Comparison of ENCODE assay signal across 8 cellular contexts in the genomic region with DNA sequence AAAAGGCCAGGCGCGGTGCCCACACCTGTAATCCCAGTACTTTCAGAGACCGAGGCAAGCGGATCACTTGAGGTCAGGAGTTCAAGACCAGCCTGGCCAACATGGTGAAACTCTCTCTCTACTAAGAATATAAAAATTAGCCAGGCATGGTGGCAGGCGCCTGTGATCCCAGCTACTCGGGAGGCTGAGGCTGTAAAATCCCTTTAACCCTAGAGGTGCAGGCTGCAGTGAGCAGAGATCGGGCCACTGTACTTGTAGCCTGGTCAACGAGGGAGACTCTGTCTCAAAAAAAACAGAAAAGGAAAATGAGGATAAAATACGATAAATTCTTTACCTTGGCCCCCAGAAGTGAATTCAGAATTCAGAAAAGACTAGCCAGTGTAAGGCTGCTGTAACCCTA. TPM values are rescaled to one million over a fixed set of nuclear protein-coding genes. Genes with fewer than 3 reads are reported as not detected.
DNase-seq lines count a peak whose midpoint lies in the region; ATAC-seq, FAIRE-seq and TF ChIP-seq lines count a peak whose summit lies in the region.

No MANE protein-coding gene starts in this region.

- no peaks in the 10 kb centered on the region for H3K9me3 Mint-ChIP-seq in stimulated activated naive CD8-positive, alpha-beta T cell treated with anti-CD3 and anti-CD28 coated beads, Interleukin-15, Interleukin-2, amounts not matched to agents 100 ng/mL and 50 ng/mL, for 24 hours

- no peak for FAIRE-seq in H54 (lab: Jason Lieb, UNC)

- H3K4me3 ChIP-seq in brain microvascular endothelial cell (ENCODE audit: low read depth, low read length): peak overlapping the region; percentile 77
- peak overlapping the region; percentile 88 for H3K4me3 ChIP-seq in mucosa of rectum (ENCODE audit: low read length in 2 of 2)
- H3K4me3 ChIP-seq in aorta (ENCODE audit: low read length in 2 of 2): peak overlapping the region; percentile 87 to 91

- H3K27me3 ChIP-seq in brain microvascular endothelial cell (replicated peaks) (no peaks in the 10 kb centered on the region), mucosa of rectum (ENCODE audit: control insufficient read depth in 2 of 2, insufficient read depth in 2 of 2, low read length in 2 of 2) (no peaks in the 10 kb centered on the region), aorta (ENCODE audit: control insufficient read depth in 1 of 2, insufficient read depth in 2 of 2, low read length in 1 of 2) (no peaks in the 10 kb centered on the region)

- H3K9ac ChIP-seq in mucosa of rectum (ENCODE audit: low read depth in 1 of 2, low read length in 2 of 2): peak overlapping the region; percentile 43 to 91

- peaks cover 21% of the 10 kb centered on the region for H3K4me1 Mint-ChIP-seq in stimulated activated naive CD8-positive, alpha-beta T cell treated with anti-CD3 and anti-CD28 coated beads, Interleukin-15, Interleukin-2, amounts not matched to agents 100 ng/mL and 50 ng/mL, for 24 hours (ENCODE audit: low read depth)

- TF ChIP-seq POLR2A in H54 (IDR thresholded peaks at IDR 0.05; ENCODE audit: low read depth, low read length): no peak

- 60 to 61% methylated on average over 9 of the region's 9 CpGs for WGBS in aorta, 2 donors

- H3K27ac ChIP-seq in brain microvascular endothelial cell: no peak overlapping the region
- no peak overlapping the region for H3K27ac ChIP-seq in mucosa of rectum (ENCODE audit: low read depth in 2 of 2, low read length in 2 of 2)
- H3K27ac ChIP-seq in aorta (ENCODE audit: low read depth in 1 of 2, low read length in 2 of 2): no peak overlapping the region

- DNase-seq in stimulated activated naive CD8-positive, alpha-beta T cell treated with anti-CD3 and anti-CD28 coated beads, Interleukin-15, Interleukin-2, amounts not matched to agents 100 U/mL and 50 U/mL, for 24 hours: no peak
- no peak for DNase-seq in brain microvascular endothelial cell
- no peak for DNase-seq in aorta
- DNase-seq in NCI-H226: no peak
- DNase-seq in H54 (ENCODE audit: insufficient read length, low spot score): no peak
- DNase-seq in activated CD4-positive, CD25-positive, alpha-beta regulatory T cell (lab: John Stamatoyannopoulos, UW): no peak

- H3K27me3 Mint-ChIP-seq in stimulated activated naive CD8-positive, alpha-beta T cell treated with anti-CD3 and anti-CD28 coated beads, Interleukin-15, Interleukin-2, amounts not matched to agents 100 ng/mL and 50 ng/mL, for 24 hours: no peaks in the 10 kb centered on the region

- H3K36me3 Mint-ChIP-seq in stimulated activated naive CD8-positive, alpha-beta T cell treated with anti-CD3 and anti-CD28 coated beads, Interleukin-15, Interleukin-2, amounts not matched to agents 100 ng/mL and 50 ng/mL, for 24 hours (ENCODE audit: low read depth): peaks cover 5% of the 10 kb centered on the region

- peak overlapping the region; percentile 87 for H3K27ac Mint-ChIP-seq in stimulated activated naive CD8-positive, alpha-beta T cell treated with anti-CD3 and anti-CD28 coated beads, Interleukin-15, Interleukin-2, amounts not matched to agents 100 ng/mL and 50 ng/mL, for 24 hours

- intact Hi-C loops in aorta (cut with DNase I): no loop called here

- H3K9me3 ChIP-seq in mucosa of rectum (ENCODE audit: control insufficient read depth in 2 of 2, low read length in 2 of 2) (no peaks in the 10 kb centered on the region), aorta (ENCODE audit: control insufficient read depth, low read length) (no peaks in the 10 kb centered on the region)

- no peak for ATAC-seq in stimulated activated naive CD8-positive, alpha-beta T cell treated with anti-CD3 and anti-CD28 coated beads, Interleukin-15, Interleukin-2, amounts not matched to agents 100 U/mL and 50 U/mL, for 24 hours
- no peak for ATAC-seq in aorta (ENCODE audit: low FRiP score)

- peaks cover 4 to 12% of the 10 kb centered on the region in 2 donors for H3K4me1 ChIP-seq in mucosa of rectum (ENCODE audit: control insufficient read depth in 2 of 2, insufficient read depth in 2 of 2, low read length in 2 of 2)
- no peaks in the 10 kb centered on the region for H3K4me1 ChIP-seq in aorta (ENCODE audit: control insufficient read depth in 1 of 2, insufficient read depth in 2 of 2, low read length in 2 of 2)

- in situ Hi-C loops in brain microvascular endothelial cell (cut with HindIII; ENCODE audit: low pct_ligation_motif_present, low sequenced_read_pairs): no loop called here

- peak overlapping the region; percentile 89 for H3K4me3 Mint-ChIP-seq in stimulated activated naive CD8-positive, alpha-beta T cell treated with anti-CD3 and anti-CD28 coated beads, Interleukin-15, Interleukin-2, amounts not matched to agents 100 ng/mL and 50 ng/mL, for 24 hours

- no peaks in the 10 kb centered on the region for H3K36me3 ChIP-seq in brain microvascular endothelial cell (replicated peaks)
- H3K36me3 ChIP-seq in mucosa of rectum (ENCODE audit: control insufficient read depth in 2 of 2, insufficient read depth in 2 of 2, low read length in 2 of 2): no peaks in the 10 kb centered on the region
- H3K36me3 ChIP-seq in aorta (ENCODE audit: control insufficient read depth in 1 of 2, insufficient read depth in 2 of 2, low read length in 1 of 2): no peaks in the 10 kb centered on the region

- no peak for TF ChIP-seq CTCF in brain microvascular endothelial cell (IDR thresholded peaks at IDR 0.05; ENCODE audit: low read depth, low read length, missing control alignments)

RNA-seq across cellular contexts. Expression of a gene that starts 1.6 kb away (rescaled TPM):
- total RNA-seq in aorta: 10 to 100 TPM; 37.8 to 45.2 TPM
- polyA plus RNA-seq in aorta: 100 to 1,000 TPM in 1 of 2 donors, 10 to 100 TPM in 1; 30.3 to 128 TPM

RNA-seq across cellular contexts. Expression of a gene that starts 13.3 kb away (rescaled TPM):
- 1 to 10 TPM; 1.2 to 2.7 TPM for total RNA-seq in aorta
- 1 to 10 TPM in 1 of 2 donors, under 1 TPM in 1; 0.56 to 3.0 TPM for polyA plus RNA-seq in aorta
